12 cellular contexts compared by ENCODE assay signal in the genomic region with DNA sequence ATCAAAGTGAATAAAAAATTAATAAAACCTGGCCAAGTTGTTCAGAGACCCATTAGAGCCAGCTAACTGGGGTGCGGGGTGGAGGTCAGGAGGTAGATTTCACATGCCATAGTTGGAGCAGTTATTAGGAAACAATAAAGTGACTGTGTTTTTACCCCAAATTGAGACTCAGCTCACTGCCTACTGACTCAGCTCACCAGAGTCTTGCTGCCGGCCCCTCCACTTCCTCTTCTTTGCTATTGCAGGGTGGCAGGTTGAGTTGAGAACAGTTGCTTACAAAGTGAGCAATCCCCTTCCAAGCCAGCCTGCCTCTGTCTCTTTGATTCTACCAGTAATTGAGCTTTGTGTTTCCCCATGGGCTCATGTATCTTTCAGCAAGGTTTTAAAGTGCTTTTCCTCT. TPM values are rescaled to one million over a fixed set of nuclear protein-coding genes. Genes with fewer than 3 reads are reported as not detected.
DNase-seq lines count a peak whose midpoint lies in the region; ATAC-seq and TF ChIP-seq lines count a peak whose summit lies in the region.
"Had no signal": no experiment of that assay in that cellular context is flagged by ENCODE, and none has a peak within 500 bp of the region (broad histone marks: within the 10 kb centered on the region; RNA-seq: fewer than 3 reads in every experiment).

No MANE protein-coding gene starts in this region.

- H3K9me3 Mint-ChIP-seq in CD8-positive, alpha-beta T cell = peaks cover 3% of the 10 kb centered on the region
- peaks cover 3% of the 10 kb centered on the region for H3K9me3 Mint-ChIP-seq in Calu3 (ENCODE audit: low read depth, unreplicated experiment)

- H3K4me3 ChIP-seq in CD8-positive, alpha-beta T cell (ENCODE audit: low read depth, low read length) = no peak overlapping the region
- H3K4me3 ChIP-seq in lung = no peak overlapping the region

- BruUV-seq in Calu3 (replicated peaks; lab: Mats Ljungman, UMichigan) = no TSS peak

- no peak overlapping the region for H3K27ac Mint-ChIP-seq in CD8-positive, alpha-beta T cell
- no peak overlapping the region for H3K27ac Mint-ChIP-seq in Calu3 (ENCODE audit: unreplicated experiment)
- H3K27ac Mint-ChIP-seq: activated naive CD8-positive, alpha-beta T cell treated with anti-CD3 and anti-CD28 coated beads, Interleukin-2, amount 10 ng/mL, durations not matched to agents 7 days and 5 days had no signal

- POLR2A ChIA-PET in CD8-positive, alpha-beta T cell (lab: Charles Lee) = no interaction called here

- no peak for TF ChIP-seq CTCF in CD8-positive, alpha-beta T cell (IDR thresholded peaks at IDR 0.05)
- no peak for TF ChIP-seq CTCF in lung (IDR thresholded peaks at IDR 0.05; ENCODE audit: control extremely low read depth, extremely low read depth)
- TF ChIP-seq CTCF in Calu3 (IDR thresholded peaks at IDR 0.05; ENCODE audit: unreplicated experiment) = no peak

- CTCF ChIA-PET in CD8-positive, alpha-beta T cell (lab: Charles Lee) = interaction anchor here (1.1 to 1.5 kb wide), 2 partner anchors 34 to 239 kb away, joined by 3 to 4 read pairs; no protein-coding TSS in a partner anchor
- CTCF ChIA-PET in Calu3 (lab: Charles Lee) = no interaction called here

- no peaks in the 10 kb centered on the region for H3K36me3 ChIP-seq in CD8-positive, alpha-beta T cell (ENCODE audit: insufficient read depth, low read length)
- no peaks in the 10 kb centered on the region for H3K36me3 ChIP-seq in lung (ENCODE audit: control insufficient read depth in 2 of 2, insufficient read depth in 2 of 2, low read length in 2 of 2)

- no peaks in the 10 kb centered on the region for H3K9me3 ChIP-seq in CD8-positive, alpha-beta T cell (ENCODE audit: low read length)
- no peaks in the 10 kb centered on the region for H3K9me3 ChIP-seq in lung (ENCODE audit: control insufficient read depth in 2 of 2, insufficient read depth in 1 of 2, low read length in 1 of 2)

- H3K36me3 Mint-ChIP-seq in CD8-positive, alpha-beta T cell = no peaks in the 10 kb centered on the region
- H3K36me3 Mint-ChIP-seq in Calu3 (ENCODE audit: insufficient read depth, unreplicated experiment) = no peaks in the 10 kb centered on the region
- H3K36me3 Mint-ChIP-seq: activated naive CD8-positive, alpha-beta T cell treated with anti-CD3 and anti-CD28 coated beads, Interleukin-2, amount 10 ng/mL, durations not matched to agents 7 days and 5 days had no signal

- WGBS in lung, 2 donors = 18 to 57% methylated on average over 2 of the region's 2 CpGs

- H3K4me3 Mint-ChIP-seq in CD8-positive, alpha-beta T cell = no peak overlapping the region
- H3K4me3 Mint-ChIP-seq in Calu3 (ENCODE audit: low read depth, unreplicated experiment) = no peak overlapping the region
- H3K4me3 Mint-ChIP-seq: activated naive CD8-positive, alpha-beta T cell treated with anti-CD3 and anti-CD28 coated beads, Interleukin-2, amount 10 ng/mL, durations not matched to agents 7 days and 5 days had no signal

- no peaks in the 10 kb centered on the region for H3K27me3 ChIP-seq in CD8-positive, alpha-beta T cell (ENCODE audit: insufficient read depth, low read length)
- no peaks in the 10 kb centered on the region for H3K27me3 ChIP-seq in lung (ENCODE audit: control insufficient read depth, insufficient read depth)

- peak in 1 of 7 experiments; percentile 25 for DNase-seq in CD8-positive, alpha-beta T cell
- peak; percentile 94 for DNase-seq in Kasumi-1 (lab: John Stamatoyannopoulos, UW)
- DNase-seq in activated CD4-positive, alpha-beta T cell treated with anti-CD3 and anti-CD28 coated beads, Interleukin-2, amount 50 U/mL, for 48 hours = peak; percentile 24 to 27
- no peak for DNase-seq in lung (ENCODE audit: low spot score)
- DNase-seq in Calu3 = no peak
- DNase-seq in DMS79 treated with DMSO at 0.1 percent for 48 hours (lab: John Stamatoyannopoulos, UW) = no peak
- DNase-seq: activated naive CD8-positive, alpha-beta T cell treated with anti-CD3 and anti-CD28 coated beads, Interleukin-2, amount 10 ng/mL, durations not matched to agents 7 days and 5 days; NCI-H1436 treated with DMSO at 0.1 percent for 48 hours had no signal

- no peak overlapping the region for H3K27ac ChIP-seq in CD8-positive, alpha-beta T cell (ENCODE audit: low read depth, low read length)
- H3K27ac ChIP-seq in lung (ENCODE audit: low read depth in 1 of 2, low read length in 1 of 2) = no peak overlapping the region

- intact Hi-C loops in CD8-positive, alpha-beta T cell (cut with DNase I, micrococcal nuclease) = no loop called here
- intact Hi-C loops in Calu3 (cut with micrococcal nuclease; ENCODE audit: unreplicated experiment) = no loop called here

- H3K27me3 Mint-ChIP-seq in CD8-positive, alpha-beta T cell (ENCODE audit: low read depth) = peaks cover 3% of the 10 kb centered on the region
- H3K27me3 Mint-ChIP-seq in Calu3 (ENCODE audit: unreplicated experiment) = peaks cover 18% of the 10 kb centered on the region

- no peaks in the 10 kb centered on the region for H3K4me1 ChIP-seq in CD8-positive, alpha-beta T cell (ENCODE audit: insufficient read depth, low read length)
- H3K4me1 ChIP-seq in lung (ENCODE audit: control insufficient read depth in 2 of 2, insufficient read depth in 2 of 2, low read length in 2 of 2) = no peaks in the 10 kb centered on the region

- ATAC-seq in CD8-positive, alpha-beta T cell = peak; percentile 62
- ATAC-seq in lung (ENCODE audit: insufficient read depth, low FRiP score) = peak; percentile 53
- no peak for ATAC-seq in GM18909 (IDR thresholded peaks at IDR 0.05; ENCODE audit: poor library complexity, unreplicated experiment)
- ATAC-seq in GM21367 (IDR thresholded peaks at IDR 0.05; ENCODE audit: unreplicated experiment) = no peak
- ATAC-seq: esophagus mucosa had no signal

- peaks cover 8% of the 10 kb centered on the region for H3K4me1 Mint-ChIP-seq in CD8-positive, alpha-beta T cell (ENCODE audit: low read depth)
- peaks cover 16% of the 10 kb centered on the region for H3K4me1 Mint-ChIP-seq in Calu3 (ENCODE audit: low read depth, unreplicated experiment)

RNA-seq across cellular contexts. Expression of gene ST8SIA1, which starts 12.9 kb away (rescaled TPM):
- total RNA-seq in CD8-positive, alpha-beta T cell = 10 to 100 TPM; 12.2 to 12.6 TPM
- 10 to 100 TPM in 1 of 2 donors, 1 to 10 TPM in 1; 5.3 to 20.9 TPM for total RNA-seq in lung
- polyA plus RNA-seq in lung = 1 to 10 TPM; 1.2 to 1.7 TPM
- not detected in 2 replicates for total RNA-seq in Calu3 (2022)
- total RNA-seq: Daoy had no signal

Comparison
In these comparisons a context has a peak if more than half of its experiments do, and no peak if none do; other contexts are left out.
1. ATAC-seq: peak in CD8-positive, alpha-beta T cell (single experiment) and lung (single experiment); none in GM18909 (single experiment) and GM21367 (single experiment).
2. DNase-seq: peak in Kasumi-1 (2 of 2) and activated CD4-positive, alpha-beta T cell treated with anti-CD3 and anti-CD28 coated beads, Interleukin-2, amount 50 U/mL, for 48 hours (2 of 2); none in lung (single experiment), Calu3 (single experiment) and DMS79 treated with DMSO at 0.1 percent for 48 hours (single experiment).